In genomic region chr16:1290860-1291575, GRCh38 we compare ENCODE assay signal across 1 cellular context.
TF ChIP-seq lines count a peak whose summit lies in the region.

No MANE protein-coding gene starts in this region.

TF ChIP-seq in endothelial cell of umbilical vein, 7 proteins besides CTCF, POLR2A, EP300 and RAD21:
- no peak for TF ChIP-seq JUN (IDR thresholded peaks at IDR 0.05; ENCODE audit: borderline replicate concordance, insufficient read depth, insufficient read length, low read depth)
- no peak for TF ChIP-seq GATA2 (IDR thresholded peaks at IDR 0.05; ENCODE audit: insufficient read depth, insufficient read length, low read depth, low read length)
- no peak for TF ChIP-seq FOS (IDR thresholded peaks at IDR 0.05; ENCODE audit: borderline replicate concordance, insufficient read depth, low read length)
- no peak for TF ChIP-seq MAX (IDR thresholded peaks at IDR 0.05; ENCODE audit: insufficient read depth, insufficient read length)
- no peak for TF ChIP-seq POLR2AphosphoS5 (IDR thresholded peaks at IDR 0.05; ENCODE audit: insufficient read depth, low read depth, low read length)
- no peak for TF ChIP-seq EZH2 (IDR thresholded peaks at IDR 0.05; ENCODE audit: borderline replicate concordance, low read depth, low read length, severe bottlenecking)
- no peak for TF ChIP-seq MYC (IDR thresholded peaks at IDR 0.05; ENCODE audit: low read depth, low read length)
